Comparison of ENCODE assay signal across 8 cellular contexts in the genomic region with DNA sequence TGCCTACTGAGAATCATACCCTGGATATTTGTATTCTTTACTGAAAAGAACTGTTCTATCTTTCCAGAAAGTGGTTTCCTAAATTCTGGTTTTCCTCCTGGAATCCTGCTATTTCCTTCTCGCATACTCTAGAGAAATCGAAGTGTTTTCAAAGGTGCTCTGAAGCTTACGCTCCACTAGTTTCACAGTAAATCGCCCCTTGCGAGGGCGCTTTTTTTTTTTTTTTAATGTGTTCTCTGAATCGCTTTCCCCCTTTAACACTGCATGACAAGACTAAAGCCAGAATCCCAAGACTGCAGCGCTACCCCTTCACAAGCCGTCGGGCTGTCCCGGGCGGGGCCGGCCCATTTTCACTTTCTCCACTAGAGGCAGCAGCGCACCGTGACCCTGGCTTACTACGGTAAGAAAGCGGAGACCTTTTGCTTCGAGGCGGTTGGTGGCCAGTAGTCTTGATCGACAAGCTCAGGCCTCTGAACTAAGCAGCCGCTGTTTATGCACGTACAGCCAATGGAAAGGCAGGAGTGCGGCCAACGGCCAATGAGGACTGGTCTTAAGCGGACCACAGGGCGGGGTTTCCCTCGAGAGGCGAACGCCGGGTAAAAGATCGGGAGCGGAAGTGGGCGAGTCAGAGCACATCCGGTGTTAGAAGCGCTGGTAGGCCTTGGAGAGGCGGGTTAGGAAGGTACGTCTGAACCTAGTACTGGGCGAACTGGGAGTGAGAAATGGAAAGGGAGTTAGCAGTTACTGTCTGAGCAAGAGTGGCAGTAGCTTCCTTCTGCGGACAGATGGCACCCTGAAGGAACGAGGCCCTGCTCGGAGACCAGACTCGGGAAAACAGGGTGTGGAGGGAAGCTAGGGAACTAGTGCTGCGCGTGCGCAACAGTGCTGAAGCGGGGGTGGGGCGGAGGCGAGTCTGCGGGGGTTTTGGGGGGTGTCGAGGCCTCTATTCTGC. TPM values are rescaled to one million over a fixed set of nuclear protein-coding genes. Genes with fewer than 3 reads are reported as not detected.
DNase-seq lines count a peak whose midpoint lies in the region; ATAC-seq and TF ChIP-seq lines count a peak whose summit lies in the region.

Gene TMBIM6 (plus strand): TSS at position 628 of the 952 bp plus-strand sequence. CDS start 10,937 bp downstream, outside the sequence.

- DNase-seq in NCI-H1436 (lab: John Stamatoyannopoulos, UW), result peak; percentile 99
- DNase-seq in T-cell, result peak; percentile 94 to 100 (median 99)
- DNase-seq in adrenal gland, result peak; percentile 99 to 100 (median 100)
- DNase-seq in heart left ventricle, result peak; percentile 99 to 100 (median 100)
- peak; percentile 98 to 100 (median 100) for DNase-seq in posterior cingulate gyrus
- DNase-seq in upper lobe of right lung, result peak; percentile 99

- H3K27ac ChIP-seq in adrenal gland, result peak within 1 kb of the TSS; percentile 98 to 99 (median 99)
- peak within 1 kb of the TSS; percentile 92 to 99 (median 97) for H3K27ac ChIP-seq in heart left ventricle
- H3K27ac ChIP-seq in upper lobe of right lung, result peak within 1 kb of the TSS; percentile 98

- intact Hi-C loops in adrenal gland (cut with DNase I) (no loop called here), heart left ventricle (cut with DNase I) (loop anchor here in 1 of 10 donors (2.0 to 5.0 kb wide), 2 partner anchors 22 to 36 kb away; no protein-coding TSS in a partner anchor), posterior cingulate gyrus (cut with DNase I) (loop anchor here (1.0 to 5.0 kb wide), 2 partner anchors 34 to 68 kb away; partner anchors contain the start of gene FMNL3), upper lobe of right lung (cut with DNase I) (no loop called here)

- POLR2A ChIA-PET in T-cell (lab: Charles Lee), result interaction anchor here (0.6 to 1.4 kb wide), 24 partner anchors 9 to 1079 kb away, joined by 3 to 14 read pairs (median 4); partner anchors contain the start of genes COX14 (in 1 of the 2) and TROAP (in 1 of the 2)

- peak within 1 kb of the TSS; percentile 87 to 97 (median 92) for H3K4me3 Mint-ChIP-seq in T-cell

- CTCF ChIA-PET in T-cell (lab: Charles Lee), result interaction anchor here (0.6 to 2.7 kb wide), 48 partner anchors 9 to 1790 kb away, joined by 3 to 57 read pairs (median 5); partner anchors contain the start of genes BCDIN3D (in 1 of the 2), COX14 (in 1 of the 2), NCKAP5L (in 1 of the 2) and PRPF40B (in 1 of the 2)

- WGBS in adrenal gland, 4 donors, result 3 to 4% (median 4%) methylated on average over 45 to 50 of the region's 50 CpGs
- WGBS in heart left ventricle, 4 donors, result 4 to 6% (median 4%) methylated on average over 42 to 50 of the region's 50 CpGs

- H3K36me3 ChIP-seq in adrenal gland (replicated peaks in 1 of 2), result no peaks in the 10 kb centered on the region
- H3K36me3 ChIP-seq in heart left ventricle, result peaks cover 0 to 20% (median 0%) of the 10 kb centered on the region in 9 donors
- H3K36me3 ChIP-seq in upper lobe of right lung, result no peaks in the 10 kb centered on the region

- no peaks in the 10 kb centered on the region for H3K27me3 Mint-ChIP-seq in T-cell

- H3K9me3 Mint-ChIP-seq in T-cell, result no peaks in the 10 kb centered on the region

- peaks cover 47% of the 10 kb centered on the region in 3 donors for H3K4me1 Mint-ChIP-seq in T-cell

- H3K27me3 ChIP-seq in adrenal gland (no peaks in the 10 kb centered on the region), heart left ventricle (no peaks in the 10 kb centered on the region), upper lobe of right lung (no peaks in the 10 kb centered on the region)

- peak within 1 kb of the TSS; percentile 97 to 99 for H3K27ac Mint-ChIP-seq in T-cell

- H3K4me3 ChIP-seq in adrenal gland, result peak within 1 kb of the TSS; percentile 56 to 99 (median 78)
- H3K4me3 ChIP-seq in heart left ventricle, result peak within 1 kb of the TSS; percentile 50 to 90 (median 78)
- H3K4me3 ChIP-seq in upper lobe of right lung, result peak within 1 kb of the TSS; percentile 90

- H3K9me3 ChIP-seq in adrenal gland (replicated peaks in 1 of 3) (no peaks in the 10 kb centered on the region), heart left ventricle (no peaks in the 10 kb centered on the region), upper lobe of right lung (no peaks in the 10 kb centered on the region)

- ATAC-seq in HG02798 (IDR thresholded peaks at IDR 0.05; ENCODE audit: poor library complexity, unreplicated experiment) (peak; percentile 96), T-cell (replicated peaks in 1 of 4) (peak; percentile 87 to 94 (median 94)), heart left ventricle (peak; percentile 96 to 99 (median 98)), upper lobe of right lung (peak; percentile 98)

- H3K4me1 ChIP-seq in adrenal gland (replicated peaks in 1 of 2), result peaks cover 24 to 39% of the 10 kb centered on the region in 2 donors
- peaks cover 20 to 47% (median 37%) of the 10 kb centered on the region in 12 donors for H3K4me1 ChIP-seq in heart left ventricle
- peaks cover 24% of the 10 kb centered on the region for H3K4me1 ChIP-seq in upper lobe of right lung

- peak; percentile 91 for TF ChIP-seq CTCF in GM12874 (IDR thresholded peaks at IDR 0.05; ENCODE audit: insufficient read depth, low read depth, low read length)
- TF ChIP-seq CTCF in adrenal gland (IDR thresholded peaks at IDR 0.05), result peak; percentile 93 to 97 (median 95)
- TF ChIP-seq CTCF in heart left ventricle (IDR thresholded peaks at IDR 0.05), result peak; percentile 89 to 99 (median 96)
- peak; percentile 97 for TF ChIP-seq CTCF in upper lobe of right lung (IDR thresholded peaks at IDR 0.05)

- H3K36me3 Mint-ChIP-seq in T-cell, result peaks cover 9% of the 10 kb centered on the region

- peak; percentile 99 to 100 for TF ChIP-seq POLR2A in adrenal gland (IDR thresholded peaks at IDR 0.05)
- TF ChIP-seq POLR2A in heart left ventricle (IDR thresholded peaks at IDR 0.05), result peak; percentile 64 to 92

RNA-seq across cellular contexts. Expression of gene TMBIM6, which starts in this region (rescaled TPM):
- total RNA-seq in T-cell, result 100 to 1,000 TPM; 333 to 426 (median 401) TPM
- 100 to 1,000 TPM; 593 to 874 (median 765) TPM for total RNA-seq in adrenal gland
- polyA plus RNA-seq in adrenal gland, result 100 to 1,000 TPM; 134 to 769 (median 249) TPM
- 100 to 1,000 TPM; 203 to 376 (median 252) TPM for total RNA-seq in heart left ventricle
- polyA plus RNA-seq in heart left ventricle, result 100 to 1,000 TPM; 105 to 285 TPM
- total RNA-seq in upper lobe of right lung, result 654 TPM

Comparison
In these comparisons a context has a peak if more than half of its experiments do, and no peak if none do; other contexts are left out.
1. Peak in every context shown above with its lines: DNase-seq, ATAC-seq, H3K4me3 ChIP-seq and H3K27ac ChIP-seq.